Comparison of ENCODE assay signal across 16 cellular contexts in the genomic region with DNA sequence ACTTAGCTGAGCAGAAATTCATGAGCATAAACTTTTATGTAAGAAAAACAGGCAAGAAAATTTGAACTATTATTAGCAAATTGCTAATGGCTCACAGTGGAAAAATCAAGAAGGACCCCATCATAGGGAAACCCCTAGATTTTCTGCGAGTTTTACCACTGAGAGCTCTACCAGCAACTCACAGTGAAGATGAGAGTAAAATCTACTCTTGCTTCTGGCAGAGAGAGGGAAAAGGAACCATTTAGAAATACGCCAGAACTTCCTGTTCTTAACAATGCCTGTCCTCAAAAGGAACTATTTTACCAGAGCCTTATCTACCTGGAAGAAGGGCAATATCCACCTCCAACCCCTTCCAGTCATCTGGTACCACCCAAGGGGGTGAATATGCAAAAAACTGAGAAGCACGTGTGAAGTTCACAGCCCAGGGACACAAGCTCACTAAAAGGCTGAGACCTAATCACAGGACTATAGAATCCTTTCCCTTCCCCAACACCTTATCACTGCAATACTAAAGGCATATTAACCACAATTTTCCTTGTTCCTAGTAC. TPM values are rescaled to one million over a fixed set of nuclear protein-coding genes. Genes with fewer than 3 reads are reported as not detected.
DNase-seq lines count a peak whose midpoint lies in the region; ATAC-seq and TF ChIP-seq lines count a peak whose summit lies in the region.
"Had no signal": no experiment of that assay in that cellular context is flagged by ENCODE, and none has a peak within 500 bp of the region (broad histone marks: within the 10 kb centered on the region; RNA-seq: fewer than 3 reads in every experiment).

No MANE protein-coding gene starts in this region.

- peaks cover 0 to 27% (median 7%) of the 10 kb centered on the region in 6 donors for H3K4me1 ChIP-seq in spleen

- H3K4me3 Mint-ChIP-seq in natural killer cell: no peak overlapping the region
- H3K4me3 Mint-ChIP-seq in natural killer cell treated with Interleukin-12 subunit alpha and Interleukin-12 subunit beta and Interleukin-15 and Interleukin-18, amount 100 ng/mL, for 72 hours: no peak overlapping the region
- peak overlapping the region; percentile 25 for H3K4me3 Mint-ChIP-seq in T-helper 17 cell
- H3K4me3 Mint-ChIP-seq in CD4-positive, alpha-beta T cell: no peak overlapping the region
- H3K4me3 Mint-ChIP-seq: activated CD4-positive, alpha-beta T cell treated with anti-CD3 and anti-CD28 coated beads for 36 hours; T-helper 1 cell treated with Interleukin-12 subunit alpha and Interleukin-12 subunit beta and Interleukin-4 antibody, amounts not matched to agents 30 μg/mL and 1 μg/mL, for 36 hours had no signal

- CTCF ChIA-PET in CD4-positive, alpha-beta T cell (lab: Charles Lee): no interaction called here

- peaks cover 0 to 19% (median 1%) of the 10 kb centered on the region in 6 donors for H3K36me3 ChIP-seq in spleen
- H3K36me3 ChIP-seq: gastrocnemius medialis had no signal

- no peak for TF ChIP-seq POLR2A in spleen (IDR thresholded peaks at IDR 0.05)

- intact Hi-C loops in natural killer cell (cut with micrococcal nuclease): no loop called here
- intact Hi-C loops in spleen (cut with DNase I; ENCODE audit: low total_unique reads): no loop called here
- intact Hi-C loops in CD4-positive, alpha-beta T cell (cut with DNase I, micrococcal nuclease): loop anchor here in 1 of 2 experiments (10.0 kb wide), 1 partner anchor 45 kb away; no protein-coding TSS in a partner anchor

- H3K4me1 Mint-ChIP-seq in natural killer cell (peaks cover 73 to 85% of the 10 kb centered on the region in 2 donors), T-helper 17 cell (peaks cover 16% of the 10 kb centered on the region)
- peaks cover 42% of the 10 kb centered on the region in 2 donors for H3K4me1 Mint-ChIP-seq in natural killer cell treated with Interleukin-12 subunit alpha and Interleukin-12 subunit beta and Interleukin-15 and Interleukin-18, amount 100 ng/mL, for 72 hours (ENCODE audit: low read depth in 2 of 2)
- peaks cover 52% of the 10 kb centered on the region for H3K4me1 Mint-ChIP-seq in CD4-positive, alpha-beta T cell (ENCODE audit: low read depth)

- WGBS in spleen, 5 donors: 43 to 54% (median 45%) methylated on average over 3 of the region's 3 CpGs

- H3K27ac ChIP-seq in caudate nucleus (ENCODE audit: low read depth, low read length): no peak overlapping the region
- H3K27ac ChIP-seq in spleen: no peak overlapping the region
- no peak overlapping the region for H3K27ac ChIP-seq in CD4-positive, alpha-beta T cell (ENCODE audit: low read depth, low read length)
- H3K27ac ChIP-seq: gastrocnemius medialis had no signal

- POLR2A ChIA-PET in CD4-positive, alpha-beta T cell (lab: Charles Lee): interaction anchor here (0.6 kb wide), 1 partner anchor 21 kb away, joined by 3 read pairs; no protein-coding TSS in a partner anchor

- H3K4me3 ChIP-seq in spleen: no peak overlapping the region
- H3K4me3 ChIP-seq: gastrocnemius medialis had no signal

- no peak for DNase-seq in natural killer cell
- no peak for DNase-seq in natural killer cell treated with Interleukin-12 subunit alpha and Interleukin-12 subunit beta and Interleukin-15 and Interleukin-18, amount 100 ng/mL, for 72 hours (ENCODE audit: low spot score)
- DNase-seq in T-helper 17 cell: no peak
- DNase-seq in caudate nucleus (lab: John Stamatoyannopoulos, UW): no peak
- no peak for DNase-seq in NCI-H524 treated with DMSO at 0.1 percent for 48 hours (lab: John Stamatoyannopoulos, UW)
- no peak for DNase-seq in spleen
- no peak for DNase-seq in CD4-positive, alpha-beta T cell
- DNase-seq: activated CD4-positive, alpha-beta T cell treated with anti-CD3 and anti-CD28 coated beads for 36 hours; activated T-cell treated with anti-CD3 and anti-CD28 coated beads, Interleukin-2, amount 50 U/mL, for 1 hour; gastrocnemius medialis; IMR-90; NCI-H1436 treated with DMSO at 0.1 percent for 48 hours; NCI-H510A treated with DMSO at 0.1 percent for 48 hours; stimulated activated naive CD4-positive, alpha-beta T cell had no signal

- H3K27ac Mint-ChIP-seq in natural killer cell: peak overlapping the region; percentile 35 to 70
- no peak overlapping the region for H3K27ac Mint-ChIP-seq in natural killer cell treated with Interleukin-12 subunit alpha and Interleukin-12 subunit beta and Interleukin-15 and Interleukin-18, amount 100 ng/mL, for 72 hours
- H3K27ac Mint-ChIP-seq in T-helper 17 cell: peak overlapping the region; percentile 56
- no peak overlapping the region for H3K27ac Mint-ChIP-seq in CD4-positive, alpha-beta T cell
- H3K27ac Mint-ChIP-seq: activated CD4-positive, alpha-beta T cell treated with anti-CD3 and anti-CD28 coated beads for 36 hours; T-helper 1 cell treated with Interleukin-12 subunit alpha and Interleukin-12 subunit beta and Interleukin-4 antibody, amounts not matched to agents 30 μg/mL and 1 μg/mL, for 36 hours had no signal

- no peaks in the 10 kb centered on the region for H3K9me3 Mint-ChIP-seq in natural killer cell
- H3K9me3 Mint-ChIP-seq in natural killer cell treated with Interleukin-12 subunit alpha and Interleukin-12 subunit beta and Interleukin-15 and Interleukin-18, amount 100 ng/mL, for 72 hours: no peaks in the 10 kb centered on the region
- H3K9me3 Mint-ChIP-seq in CD4-positive, alpha-beta T cell: no peaks in the 10 kb centered on the region

- H3K27me3 Mint-ChIP-seq in natural killer cell (ENCODE audit: low read depth in 2 of 2) (no peaks in the 10 kb centered on the region), T-helper 17 cell (no peaks in the 10 kb centered on the region)
- H3K27me3 Mint-ChIP-seq in natural killer cell treated with Interleukin-12 subunit alpha and Interleukin-12 subunit beta and Interleukin-15 and Interleukin-18, amount 100 ng/mL, for 72 hours: no peaks in the 10 kb centered on the region
- H3K27me3 Mint-ChIP-seq in CD4-positive, alpha-beta T cell: no peaks in the 10 kb centered on the region
- H3K27me3 Mint-ChIP-seq: activated CD4-positive, alpha-beta T cell treated with anti-CD3 and anti-CD28 coated beads for 36 hours had no signal

- no peaks in the 10 kb centered on the region for H3K27me3 ChIP-seq in spleen (replicated peaks in 1 of 7)
- H3K27me3 ChIP-seq in CD4-positive, alpha-beta T cell (ENCODE audit: control insufficient read depth, insufficient read depth, low read length): no peaks in the 10 kb centered on the region
- H3K27me3 ChIP-seq: gastrocnemius medialis had no signal

- TF ChIP-seq CTCF in natural killer cell (IDR thresholded peaks at IDR 0.05) (no peak), spleen (IDR thresholded peaks at IDR 0.05 in 8 of 11, conservative IDR thresholded peaks at IDR 0.05 in 3 of 11) (no peak)
- no peak for TF ChIP-seq CTCF in CD4-positive, alpha-beta T cell (IDR thresholded peaks at IDR 0.05)

- ATAC-seq in natural killer cell (no peak), HG02870 (IDR thresholded peaks at IDR 0.05; ENCODE audit: unreplicated experiment) (peak; percentile 60), T-helper 17 cell (no peak)
- ATAC-seq in natural killer cell treated with Interleukin-12 subunit alpha and Interleukin-12 subunit beta and Interleukin-15 and Interleukin-18, amount 100 ng/mL, for 72 hours: no peak
- no peak for ATAC-seq in CD4-positive, alpha-beta T cell (ENCODE audit: poor library complexity)
- ATAC-seq: activated CD4-positive, alpha-beta T cell treated with anti-CD3 and anti-CD28 coated beads for 36 hours; gastrocnemius medialis had no signal

- H3K36me3 Mint-ChIP-seq in natural killer cell (no peaks in the 10 kb centered on the region), T-helper 17 cell (ENCODE audit: low read depth) (peaks cover 2% of the 10 kb centered on the region)
- H3K36me3 Mint-ChIP-seq in natural killer cell treated with Interleukin-12 subunit alpha and Interleukin-12 subunit beta and Interleukin-15 and Interleukin-18, amount 100 ng/mL, for 72 hours: peaks cover 6% of the 10 kb centered on the region
- H3K36me3 Mint-ChIP-seq in CD4-positive, alpha-beta T cell (ENCODE audit: low read depth): peaks cover 29% of the 10 kb centered on the region

- H3K9me3 ChIP-seq in T-helper 17 cell (ENCODE audit: control insufficient read depth, low read length, poor library complexity, severe bottlenecking): no peaks in the 10 kb centered on the region
- peaks cover 0 to 18% (median 12%) of the 10 kb centered on the region in 8 donors for H3K9me3 ChIP-seq in spleen
- no peaks in the 10 kb centered on the region for H3K9me3 ChIP-seq in CD4-positive, alpha-beta T cell (ENCODE audit: control insufficient read depth, low read length)
- H3K9me3 ChIP-seq: gastrocnemius medialis had no signal

RNA-seq across cellular contexts. Expression of a gene that starts 34.4 kb away (rescaled TPM):
- total RNA-seq in natural killer cell (10 to 100 TPM in 2 of 3 donors, 1 to 10 TPM in 1; 9.2 to 14.5 (median 10.8) TPM), T-helper 17 cell (10 to 100 TPM; 14.4 to 20.6 TPM), spleen (10 to 100 TPM; 16.3 to 27.2 (median 17.6) TPM)
- 10 to 100 TPM; 15.9 to 36.4 TPM for total RNA-seq in natural killer cell treated with Interleukin-12 subunit alpha and Interleukin-12 subunit beta and Interleukin-15 and Interleukin-18, amount 100 ng/mL, for 72 hours
- polyA plus RNA-seq in spleen: 10 to 100 TPM; 16.3 to 19.6 (median 16.7) TPM
- total RNA-seq in CD4-positive, alpha-beta T cell: 10 to 100 TPM; 10.7 to 11.9 TPM

Comparison
In these comparisons a context has a peak if more than half of its experiments do, and no peak if none do; other contexts are left out.
1. H3K27ac Mint-ChIP-seq: peak in natural killer cell (2 of 2) and T-helper 17 cell (single experiment); none in natural killer cell treated with Interleukin-12 subunit alpha and Interleukin-12 subunit beta and Interleukin-15 and Interleukin-18, amount 100 ng/mL, for 72 hours (0 of 2) and CD4-positive, alpha-beta T cell (single experiment).